ENCODE assay signal across 1 cellular context in genomic region chr15:43511012-43511885, GRCh38.
A peak's percentile ranks its signal among the peaks of the same experiment; 100 is the strongest.
TF ChIP-seq lines count a peak whose summit lies in the region.

No MANE protein-coding gene starts in this region.

TF ChIP-seq in GM12878, 131 proteins besides CTCF, POLR2A, EP300 and RAD21:
- no peak for TF ChIP-seq BCLAF1 (IDR thresholded peaks at IDR 0.05)
- peak; percentile 81 for TF ChIP-seq MEF2B (IDR thresholded peaks at IDR 0.05; ENCODE audit: partially characterized antibody, poor library complexity, severe bottlenecking)
- no peak for TF ChIP-seq FOXM1 (IDR thresholded peaks at IDR 0.05; ENCODE audit: low read depth, low read length)
- TF ChIP-seq NFIC (IDR thresholded peaks at IDR 0.05; ENCODE audit: low read depth, low read length) = no peak
- no peak for TF ChIP-seq SMAD1 (IDR thresholded peaks at IDR 0.05; ENCODE audit: low read depth, partially characterized antibody)
- TF ChIP-seq, protein P1, sequence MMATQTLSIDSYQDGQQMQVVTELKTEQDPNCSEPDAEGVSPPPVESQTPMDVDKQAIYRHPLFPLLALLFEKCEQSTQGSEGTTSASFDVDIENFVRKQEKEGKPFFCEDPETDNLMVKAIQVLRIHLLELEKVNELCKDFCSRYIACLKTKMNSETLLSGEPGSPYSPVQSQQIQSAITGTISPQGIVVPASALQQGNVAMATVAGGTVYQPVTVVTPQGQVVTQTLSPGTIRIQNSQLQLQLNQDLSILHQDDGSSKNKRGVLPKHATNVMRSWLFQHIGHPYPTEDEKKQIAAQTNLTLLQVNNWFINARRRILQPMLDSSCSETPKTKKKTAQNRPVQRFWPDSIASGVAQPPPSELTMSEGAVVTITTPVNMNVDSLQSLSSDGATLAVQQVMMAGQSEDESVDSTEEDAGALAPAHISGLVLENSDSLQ (IDR thresholded peaks at IDR 0.05) = no peak
- no peak for TF ChIP-seq ASH2L (IDR thresholded peaks at IDR 0.05; ENCODE audit: borderline replicate concordance, low read depth)
- peak; percentile 5 for TF ChIP-seq CREB1 (IDR thresholded peaks at IDR 0.05; ENCODE audit: low read depth)
- peak; percentile 3 for TF ChIP-seq SP1 (IDR thresholded peaks at IDR 0.05; ENCODE audit: low read depth, low read length)
- TF ChIP-seq SREBF2 (IDR thresholded peaks at IDR 0.05; ENCODE audit: low read length) = no peak
- TF ChIP-seq DPF2 (IDR thresholded peaks at IDR 0.05) = 0 out of 2 replicates have a peak, but pooled peaks have one; percentile 37
